In genomic region chr7:151013356-151013727, GRCh38 we compare ENCODE assay signal across 7 cellular contexts. TPM values are rescaled to one million over a fixed set of nuclear protein-coding genes. Genes with fewer than 3 reads are reported as not detected.
DNase-seq lines count a peak whose midpoint lies in the region; ATAC-seq and TF ChIP-seq lines count a peak whose summit lies in the region.
"Had no signal": no experiment of that assay in that cellular context is flagged by ENCODE, and none has a peak within 500 bp of the region (broad histone marks: within the 10 kb centered on the region; RNA-seq: fewer than 3 reads in every experiment).

No MANE protein-coding gene starts in this region.

- H3K27ac ChIP-seq in iPS-18a (ENCODE audit: low read length) (no peak overlapping the region), aorta (ENCODE audit: low read depth in 1 of 2, low read length in 2 of 2) (no peak overlapping the region)

- H3K4me3 ChIP-seq in AG04449 (ENCODE audit: low read depth, low read length) (peak overlapping the region; percentile 55), iPS-18a (ENCODE audit: low read length) (no peak overlapping the region), aorta (ENCODE audit: low read length in 2 of 2) (no peak overlapping the region)
- peak overlapping the region; percentile 67 for H3K4me3 ChIP-seq in Jurkat, Clone E6-1 (ENCODE audit: low read length)

- TF ChIP-seq CTCF in AG04449 (IDR thresholded peaks at IDR 0.05; ENCODE audit: insufficient read depth, low read length, missing control alignments): no peak

- DNase-seq in AG04449 (ENCODE audit: low read depth, low spot score): no peak
- no peak for DNase-seq in Jurkat, Clone E6-1 (ENCODE audit: low read depth, low spot score)
- DNase-seq in DMS53 treated with DMSO at 0.1 percent for 48 hours (lab: John Stamatoyannopoulos, UW; ENCODE audit: unreplicated experiment): no peak
- DNase-seq in aorta: no peak
- no peak for DNase-seq in NCI-H1694 (lab: John Stamatoyannopoulos, UW)
- DNase-seq: DMS79 had no signal

- POLR2A ChIA-PET in AG04449 (lab: Yijun Ruan, JAX): no interaction called here

- intact Hi-C loops in aorta (cut with DNase I): no loop called here

- no peak for ATAC-seq in aorta (ENCODE audit: low FRiP score)

- H3K4me1 ChIP-seq in iPS-18a (ENCODE audit: control insufficient read depth, low read depth, low read length) (peaks cover 13% of the 10 kb centered on the region), aorta (ENCODE audit: control insufficient read depth in 1 of 2, insufficient read depth in 2 of 2, low read length in 2 of 2) (no peaks in the 10 kb centered on the region)

- WGBS in aorta, 2 donors: 6 to 9% methylated on average over 21 to 25 of the region's 25 CpGs

- peak overlapping the region; percentile 8 for H3K9ac ChIP-seq in iPS-18a (ENCODE audit: low read length)

- H3K36me3 ChIP-seq in iPS-18a (ENCODE audit: control insufficient read depth, low read depth, low read length) (no peaks in the 10 kb centered on the region), aorta (ENCODE audit: control insufficient read depth in 1 of 2, insufficient read depth in 2 of 2, low read length in 1 of 2) (no peaks in the 10 kb centered on the region)

- H3K9me3 ChIP-seq in iPS-18a (ENCODE audit: control insufficient read depth, low read depth, low read length) (no peaks in the 10 kb centered on the region), aorta (ENCODE audit: control insufficient read depth, low read length) (no peaks in the 10 kb centered on the region)

- H3K27me3 ChIP-seq in iPS-18a (ENCODE audit: control insufficient read depth, insufficient read depth, low read length): peaks cover 26% of the 10 kb centered on the region
- H3K27me3 ChIP-seq in aorta (ENCODE audit: control insufficient read depth in 1 of 2, insufficient read depth in 2 of 2, low read length in 1 of 2): no peaks in the 10 kb centered on the region

- CTCF ChIA-PET in AG04449 (lab: Yijun Ruan, JAX): interaction anchor here (0.9 to 11.9 kb wide), 7 partner anchors 10 to 115 kb away, joined by 4 to 190 read pairs (median 5); partner anchors contain the start of gene ATG9B

RNA-seq across cellular contexts. Expression of gene ATG9B, which starts 11.0 kb away (rescaled TPM):
- polyA plus RNA-seq in Jurkat, Clone E6-1 (2012; ENCODE audit: insufficient read depth, insufficient read length): 14.9 TPM
- under 1 TPM in 1 of 2 donors, not detected in 1; 0.12 TPM for total RNA-seq in aorta
- not detected for polyA plus RNA-seq in aorta

RNA-seq across cellular contexts. Expression of gene ABCB8, which starts 14.9 kb away (rescaled TPM):
- 47.9 TPM for polyA plus RNA-seq in Jurkat, Clone E6-1 (2012; ENCODE audit: insufficient read depth, insufficient read length)
- 10 to 100 TPM; 18.7 to 30.8 TPM for total RNA-seq in aorta
- polyA plus RNA-seq in aorta: 10 to 100 TPM in 1 of 2 donors, 1 to 10 TPM in 1; 5.5 to 39.7 TPM

RNA-seq across cellular contexts. Expression of gene NOS3, which starts 22.5 kb away (rescaled TPM):
- polyA plus RNA-seq in Jurkat, Clone E6-1 (2012; ENCODE audit: insufficient read depth, insufficient read length): 8.5 TPM
- 10 to 100 TPM; 28.1 to 32.4 TPM for total RNA-seq in aorta
- polyA plus RNA-seq in aorta: 10 to 100 TPM in 1 of 2 donors, under 1 TPM in 1; 0.63 to 17.3 TPM

RNA-seq across cellular contexts. Expression of gene ASIC3, which starts 35.0 kb away (rescaled TPM):
- 7.9 TPM for polyA plus RNA-seq in Jurkat, Clone E6-1 (2012; ENCODE audit: insufficient read depth, insufficient read length)
- total RNA-seq in aorta: 1 to 10 TPM; 1.7 to 2.9 TPM
- 1 to 10 TPM in 1 of 2 donors, not detected in 1; 7.1 TPM for polyA plus RNA-seq in aorta

RNA-seq across cellular contexts. Expression of gene KCNH2, which starts 35.2 kb away (rescaled TPM):
- polyA plus RNA-seq in Jurkat, Clone E6-1 (2012; ENCODE audit: insufficient read depth, insufficient read length): 43.6 TPM
- 1 to 10 TPM in 1 of 2 donors, under 1 TPM in 1; 0.65 to 2.4 TPM for total RNA-seq in aorta
- under 1 TPM; 0.23 to 0.63 TPM for polyA plus RNA-seq in aorta

Comparison
In these comparisons a context has a peak if more than half of its experiments do, and no peak if none do; other contexts are left out.
1. H3K4me3 ChIP-seq: peak in AG04449 (single experiment) and Jurkat, Clone E6-1 (single experiment); none in iPS-18a (single experiment) and aorta (0 of 2).